1 cellular context compared by ENCODE assay signal in the genomic region with DNA sequence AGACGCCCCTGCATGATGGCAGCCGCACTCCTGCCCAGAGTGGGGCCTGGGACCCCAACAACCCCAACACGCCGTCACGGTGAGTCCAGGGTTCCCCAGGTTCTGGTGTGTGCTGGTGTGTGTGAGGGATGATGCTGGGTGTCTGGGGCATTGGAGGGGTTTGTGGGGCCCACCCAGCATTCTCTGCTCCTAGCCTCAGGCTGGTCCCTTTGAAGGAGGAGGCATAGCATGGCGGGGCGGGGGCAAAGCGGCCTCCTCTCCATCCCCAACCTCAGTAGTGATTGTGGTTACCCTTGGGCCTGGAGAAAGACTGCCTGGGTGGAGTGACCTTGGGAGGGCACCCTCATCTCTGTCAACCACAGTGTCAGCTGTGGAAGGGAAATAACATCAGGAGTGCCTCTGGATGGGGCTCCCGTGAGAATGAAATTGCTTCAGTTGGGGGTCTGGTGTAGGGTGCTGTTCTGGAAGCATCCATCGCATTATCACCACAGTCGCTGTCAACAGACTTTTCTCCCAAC.
TF ChIP-seq lines count a peak whose summit lies in the region.

No MANE protein-coding gene starts in this region.

TF ChIP-seq in HepG2, 621 proteins besides CTCF, POLR2A, EP300 and RAD21:
- TF ChIP-seq ZNF30 (CRISPR knock-in tag; IDR thresholded peaks at IDR 0.05) (no peak), ZNF550 (CRISPR knock-in tag; IDR thresholded peaks at IDR 0.05; ENCODE audit: borderline replicate concordance) (no peak), JUND (CRISPR knock-in tag; IDR thresholded peaks at IDR 0.05) (no peak), TARDBP (CRISPR knock-in tag; IDR thresholded peaks at IDR 0.05) (no peak), KAT7 (CRISPR knock-in tag; IDR thresholded peaks at IDR 0.05; ENCODE audit: borderline replicate concordance) (no peak), HNRNPLL (IDR thresholded peaks at IDR 0.05; ENCODE audit: low read depth, low read length, poor library complexity, severe bottlenecking) (no peak)
- TF ChIP-seq, protein P1, sequence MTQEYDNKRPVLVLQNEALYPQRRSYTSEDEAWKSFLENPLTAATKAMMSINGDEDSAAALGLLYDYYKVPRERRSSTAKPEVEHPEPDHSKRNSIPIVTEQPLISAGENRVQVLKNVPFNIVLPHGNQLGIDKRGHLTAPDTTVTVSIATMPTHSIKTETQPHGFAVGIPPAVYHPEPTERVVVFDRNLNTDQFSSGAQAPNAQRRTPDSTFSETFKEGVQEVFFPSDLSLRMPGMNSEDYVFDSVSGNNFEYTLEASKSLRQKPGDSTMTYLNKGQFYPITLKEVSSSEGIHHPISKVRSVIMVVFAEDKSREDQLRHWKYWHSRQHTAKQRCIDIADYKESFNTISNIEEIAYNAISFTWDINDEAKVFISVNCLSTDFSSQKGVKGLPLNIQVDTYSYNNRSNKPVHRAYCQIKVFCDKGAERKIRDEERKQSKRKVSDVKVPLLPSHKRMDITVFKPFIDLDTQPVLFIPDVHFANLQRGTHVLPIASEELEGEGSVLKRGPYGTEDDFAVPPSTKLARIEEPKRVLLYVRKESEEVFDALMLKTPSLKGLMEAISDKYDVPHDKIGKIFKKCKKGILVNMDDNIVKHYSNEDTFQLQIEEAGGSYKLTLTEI (CRISPR knock-in tag; conservative IDR thresholded peaks at IDR 0.05), result no peak
